1 cellular context compared by ENCODE assay signal in genomic region chr7:156950381-156950858, GRCh38.
TF ChIP-seq lines count a peak whose summit lies in the region.

No MANE protein-coding gene starts in this region.

TF ChIP-seq in GM23338, 12 proteins besides CTCF, POLR2A, EP300 and RAD21 (continued from another document):
- TF ChIP-seq ZNF462 (CRISPR knock-in tag; IDR thresholded peaks at IDR 0.05) = no peak
- TF ChIP-seq EZH2phosphoT487 (IDR thresholded peaks at IDR 0.05; ENCODE audit: unreplicated experiment) = no peak
- TF ChIP-seq ZNF331 (CRISPR knock-in tag; IDR thresholded peaks at IDR 0.05; ENCODE audit: low read depth) = no peak
- TF ChIP-seq POLR2AphosphoS5 (IDR thresholded peaks at IDR 0.05; ENCODE audit: low read depth) = no peak
- TF ChIP-seq EZH2 (IDR thresholded peaks at IDR 0.05; ENCODE audit: low read depth, unreplicated experiment) = no peak
